Comparison of ENCODE assay signal across 17 cellular contexts in genomic region chr22:26797910-26798309, GRCh38.
DNase-seq lines count a peak whose midpoint lies in the region; ATAC-seq and TF ChIP-seq lines count a peak whose summit lies in the region.
"Had no signal": no experiment of that assay in that cellular context is flagged by ENCODE, and none has a peak within 500 bp of the region (broad histone marks: within the 10 kb centered on the region; RNA-seq: fewer than 3 reads in every experiment).

No MANE protein-coding gene starts in this region.

- no peaks in the 10 kb centered on the region for H3K9me2 ChIP-seq in GM23338 (ENCODE audit: insufficient read depth)

- peak; percentile 47 for ATAC-seq in GM23338
- no peak for ATAC-seq in HG03469 (IDR thresholded peaks at IDR 0.05; ENCODE audit: unreplicated experiment)
- no peak for ATAC-seq in HG03378 (IDR thresholded peaks at IDR 0.05; ENCODE audit: unreplicated experiment)
- no peak for ATAC-seq in stimulated activated memory B cell treated with anti-CD40 and anti-IgM and Interleukin-4, amounts not matched to agents 10 μg/mL and 1 μg/mL and 100 μg/mL, for 72 hours
- no peak for ATAC-seq in HG03432 (IDR thresholded peaks at IDR 0.05; ENCODE audit: unreplicated experiment)
- ATAC-seq: activated CD8-positive, alpha-beta memory T cell treated with anti-CD3 and anti-CD28 coated beads, Interleukin-2, amount 10 ng/mL, durations not matched to agents 7 days and 5 days had no signal

- H3K4me1 Mint-ChIP-seq in GM23338: peaks cover 34% of the 10 kb centered on the region
- H3K4me1 Mint-ChIP-seq in stimulated activated memory B cell treated with anti-CD40 and anti-IgM and Interleukin-4, amounts not matched to agents 10 μg/mL and 1 μg/mL and 100 μg/mL, for 72 hours: no peaks in the 10 kb centered on the region
- H3K4me1 Mint-ChIP-seq: activated CD8-positive, alpha-beta memory T cell treated with anti-CD3 and anti-CD28 coated beads, Interleukin-2, amount 10 ng/mL, durations not matched to agents 7 days and 5 days had no signal

- no peaks in the 10 kb centered on the region for H3K9me3 Mint-ChIP-seq in GM23338
- no peaks in the 10 kb centered on the region for H3K9me3 Mint-ChIP-seq in stimulated activated memory B cell treated with anti-CD40 and anti-IgM and Interleukin-4, amounts not matched to agents 10 μg/mL and 1 μg/mL and 100 μg/mL, for 72 hours
- H3K9me3 Mint-ChIP-seq: dendritic cell treated with granulocyte-macrophage colony-stimulating factor and Interleukin-4, amounts not matched to agents 40 ng/mL and 50 ng/mL, for 4 days had no signal

- DNase-seq in A673 (ENCODE audit: low spot score): peak; percentile 53
- DNase-seq in GM23338 (ENCODE audit: low spot score): peak; percentile 59
- DNase-seq in OCI-M1 (lab: John Stamatoyannopoulos, UW): peak; percentile 18
- DNase-seq in epithelial cell of proximal tubule (ENCODE audit: low read depth): no peak
- DNase-seq: activated CD8-positive, alpha-beta memory T cell treated with anti-CD3 and anti-CD28 coated beads, Interleukin-2, amount 10 ng/mL, durations not matched to agents 7 days and 5 days; C1 segment of cervical spinal cord; EL; esophagus squamous epithelium; hippocampal formation; NCI-H1930; stomach had no signal

- no peaks in the 10 kb centered on the region for H3K4me1 ChIP-seq in A673 (ENCODE audit: insufficient read depth, low read length, poor library complexity, severe bottlenecking)
- peaks cover 5% of the 10 kb centered on the region; the same call in 1 of the 2 replicates for H3K4me1 ChIP-seq in GM23338 (ENCODE audit: insufficient read depth)
- H3K4me1 ChIP-seq: esophagus squamous epithelium, prostate gland had no signal

- no peak overlapping the region for H3K4me3 Mint-ChIP-seq in GM23338
- H3K4me3 Mint-ChIP-seq in stimulated activated memory B cell treated with anti-CD40 and anti-IgM and Interleukin-4, amounts not matched to agents 10 μg/mL and 1 μg/mL and 100 μg/mL, for 72 hours: no peak overlapping the region
- H3K4me3 Mint-ChIP-seq: activated CD8-positive, alpha-beta memory T cell treated with anti-CD3 and anti-CD28 coated beads, Interleukin-2, amount 10 ng/mL, durations not matched to agents 7 days and 5 days; dendritic cell treated with granulocyte-macrophage colony-stimulating factor and Interleukin-4, amounts not matched to agents 40 ng/mL and 50 ng/mL, for 4 days had no signal

- H3K36me3 Mint-ChIP-seq in GM23338 (ENCODE audit: low read depth): no peaks in the 10 kb centered on the region
- peaks cover 35% of the 10 kb centered on the region for H3K36me3 Mint-ChIP-seq in stimulated activated memory B cell treated with anti-CD40 and anti-IgM and Interleukin-4, amounts not matched to agents 10 μg/mL and 1 μg/mL and 100 μg/mL, for 72 hours
- H3K36me3 Mint-ChIP-seq: activated CD8-positive, alpha-beta memory T cell treated with anti-CD3 and anti-CD28 coated beads, Interleukin-2, amount 10 ng/mL, durations not matched to agents 7 days and 5 days had no signal

- no TSS peak for BruUV-seq in A673 (replicated peaks; lab: Mats Ljungman, UMichigan)

- TF ChIP-seq CTCF in A673 (conservative IDR thresholded peaks at IDR 0.05; ENCODE audit: low read depth, low read length): peak; percentile 51
- TF ChIP-seq CTCF in GM23338 (conservative IDR thresholded peaks at IDR 0.05; ENCODE audit: low read depth in 2 of 2): peak; percentile 51 to 80
- peak; percentile 11 for TF ChIP-seq CTCF in epithelial cell of proximal tubule (conservative IDR thresholded peaks at IDR 0.05; ENCODE audit: low read depth, low read length)

- H3K9me3 ChIP-seq in A673 (ENCODE audit: low read depth, low read length, poor library complexity, severe bottlenecking): no peaks in the 10 kb centered on the region
- H3K9me3 ChIP-seq: esophagus squamous epithelium, prostate gland, stomach had no signal

- H3K27me3 ChIP-seq in A673 (replicated peaks; ENCODE audit: insufficient read depth, low read depth, low read length, poor library complexity) (no peaks in the 10 kb centered on the region), GM23338 (ENCODE audit: insufficient read depth) (no peaks in the 10 kb centered on the region)
- H3K27me3 ChIP-seq: esophagus squamous epithelium, stomach had no signal

- H3K36me3 ChIP-seq in A673 (ENCODE audit: insufficient read depth, low read length, poor library complexity, severe bottlenecking): no peaks in the 10 kb centered on the region
- no peaks in the 10 kb centered on the region; the same call in 1 of the 2 replicates for H3K36me3 ChIP-seq in GM23338 (ENCODE audit: insufficient read depth)
- H3K36me3 ChIP-seq: prostate gland had no signal

- peaks cover 13% of the 10 kb centered on the region for H3K27me3 Mint-ChIP-seq in GM23338 (ENCODE audit: insufficient read depth, low read depth, poor library complexity)
- no peaks in the 10 kb centered on the region for H3K27me3 Mint-ChIP-seq in stimulated activated memory B cell treated with anti-CD40 and anti-IgM and Interleukin-4, amounts not matched to agents 10 μg/mL and 1 μg/mL and 100 μg/mL, for 72 hours
- H3K27me3 Mint-ChIP-seq: activated CD8-positive, alpha-beta memory T cell treated with anti-CD3 and anti-CD28 coated beads, Interleukin-2, amount 10 ng/mL, durations not matched to agents 7 days and 5 days; dendritic cell treated with granulocyte-macrophage colony-stimulating factor and Interleukin-4, amounts not matched to agents 40 ng/mL and 50 ng/mL, for 4 days had no signal

- POLR2A ChIA-PET in A673 (lab: Charles Lee; ENCODE audit: low non-redundant PET): no interaction called here

- CTCF ChIA-PET in A673 (lab: Charles Lee): no interaction called here

- H3F3A ChIP-seq in GM23338 (replicated peaks; ENCODE audit: low read depth): 0 out of 2 replicates have a peak, but pooled peaks cover 5% of the 10 kb centered on the region

- H3K4me3 ChIP-seq in A673 (ENCODE audit: low read depth, low read length, poor library complexity, severe bottlenecking) (no peak overlapping the region), GM23338 (no peak overlapping the region), epithelial cell of proximal tubule (ENCODE audit: low read depth, low read length) (no peak overlapping the region)
- H3K4me3 ChIP-seq: esophagus squamous epithelium, prostate gland, stomach had no signal

- no peak overlapping the region for H2AFZ ChIP-seq in GM23338

- no peaks in the 10 kb centered on the region for H3K79me2 ChIP-seq in GM23338 (replicated peaks; ENCODE audit: insufficient read depth)

- no peaks in the 10 kb centered on the region for H4K20me1 ChIP-seq in GM23338 (replicated peaks; ENCODE audit: insufficient read depth)

- intact Hi-C loops in A673 (cut with micrococcal nuclease; ENCODE audit: unreplicated experiment): no loop called here

- H3K4me2 ChIP-seq in GM23338: no peak overlapping the region

- no peak overlapping the region for H3K27ac Mint-ChIP-seq in GM23338
- no peak overlapping the region for H3K27ac Mint-ChIP-seq in stimulated activated memory B cell treated with anti-CD40 and anti-IgM and Interleukin-4, amounts not matched to agents 10 μg/mL and 1 μg/mL and 100 μg/mL, for 72 hours
- H3K27ac Mint-ChIP-seq: activated CD8-positive, alpha-beta memory T cell treated with anti-CD3 and anti-CD28 coated beads, Interleukin-2, amount 10 ng/mL, durations not matched to agents 7 days and 5 days; dendritic cell treated with granulocyte-macrophage colony-stimulating factor and Interleukin-4, amounts not matched to agents 40 ng/mL and 50 ng/mL, for 4 days had no signal

- H3K27ac ChIP-seq in A673 (ENCODE audit: low read depth, low read length, poor library complexity, severe bottlenecking): no peak overlapping the region
- H3K27ac ChIP-seq in GM23338 (ENCODE audit: low read depth): no peak overlapping the region
- H3K27ac ChIP-seq: esophagus squamous epithelium, prostate gland, stomach had no signal

TF ChIP-seq in GM23338, 12 proteins besides CTCF, POLR2A, EP300 and RAD21:
- no peak for TF ChIP-seq ETS1 (IDR thresholded peaks at IDR 0.05)

Comparison
In these comparisons a context has a peak if more than half of its experiments do, and no peak if none do; other contexts are left out.
1. CTCF ChIP-seq: peak in every context shown above with its lines; median percentile 66 in GM23338; 51 in A673; 11 in epithelial cell of proximal tubule.